Comparison of ENCODE assay signal across 11 cellular contexts in genomic region chr22:29871684-29872083, GRCh38. TPM values are rescaled to one million over a fixed set of nuclear protein-coding genes. Genes with fewer than 3 reads are reported as not detected.
DNase-seq lines count a peak whose midpoint lies in the region; ATAC-seq and TF ChIP-seq lines count a peak whose summit lies in the region.
"Had no signal": no experiment of that assay in that cellular context is flagged by ENCODE, and none has a peak within 500 bp of the region (broad histone marks: within the 10 kb centered on the region; RNA-seq: fewer than 3 reads in every experiment).

No MANE protein-coding gene starts in this region.

- no peaks in the 10 kb centered on the region for H3K27me3 ChIP-seq in adrenal gland
- no peaks in the 10 kb centered on the region for H3K27me3 ChIP-seq in naive thymus-derived CD4-positive, alpha-beta T cell (ENCODE audit: control insufficient read depth in 2 of 2, insufficient read depth in 2 of 2, low read length in 2 of 2)
- H3K27me3 ChIP-seq: left lung, sigmoid colon had no signal

- H3K9me3 ChIP-seq in adrenal gland (replicated peaks in 1 of 3) (no peaks in the 10 kb centered on the region), mesodermal cell (ENCODE audit: control insufficient read depth, low read length) (no peaks in the 10 kb centered on the region)
- H3K9me3 ChIP-seq in naive thymus-derived CD4-positive, alpha-beta T cell (ENCODE audit: control insufficient read depth in 2 of 3, low read length in 3 of 3), result no peaks in the 10 kb centered on the region
- H3K9me3 ChIP-seq: left lung, sigmoid colon had no signal

- H3K36me3 Mint-ChIP-seq in naive thymus-derived CD4-positive, alpha-beta T cell, result no peaks in the 10 kb centered on the region

- peak overlapping the region in 3 of 5 donors; percentile 31 to 54 (median 40) for H3K27ac ChIP-seq in adrenal gland
- peak overlapping the region; percentile 43 for H3K27ac ChIP-seq in mesodermal cell (ENCODE audit: low read depth, low read length, severe bottlenecking)
- H3K27ac ChIP-seq in naive thymus-derived CD4-positive, alpha-beta T cell (ENCODE audit: low read depth, low read length), result no peak overlapping the region
- H3K27ac ChIP-seq: sigmoid colon had no signal

- peaks cover 0 to 15% (median 6%) of the 10 kb centered on the region in 7 donors for H3K4me1 Mint-ChIP-seq in naive thymus-derived CD4-positive, alpha-beta T cell

- H3K36me3 ChIP-seq in adrenal gland (replicated peaks in 1 of 2) (no peaks in the 10 kb centered on the region), mesodermal cell (ENCODE audit: control insufficient read depth, insufficient read depth, low read length) (no peaks in the 10 kb centered on the region)
- H3K36me3 ChIP-seq in naive thymus-derived CD4-positive, alpha-beta T cell (ENCODE audit: control insufficient read depth in 2 of 3, insufficient read depth in 3 of 3, low read length in 3 of 3), result no peaks in the 10 kb centered on the region
- H3K36me3 ChIP-seq: left lung, sigmoid colon had no signal

- no peak for ATAC-seq in naive thymus-derived CD4-positive, alpha-beta T cell
- ATAC-seq: left lung had no signal

- H3K4me3 Mint-ChIP-seq in naive thymus-derived CD4-positive, alpha-beta T cell, result no peak overlapping the region

- WGBS in adrenal gland, 4 donors, result 26 to 40% (median 29%) methylated on average over 5 of the region's 5 CpGs
- 38% methylated on average over 1 of the region's 5 CpGs; no CpG with 5 or more reads in 1 of the 2 experiments for WGBS in mesodermal cell (ENCODE audit: insufficient coverage in 2 of 2), 2 experiments

- POLR2A ChIA-PET in naive thymus-derived CD4-positive, alpha-beta T cell (lab: Charles Lee), result interaction anchor here (0.6 kb wide), 1 partner anchor 15 kb away, joined by 5 read pairs; no protein-coding TSS in a partner anchor

- CTCF ChIA-PET in naive thymus-derived CD4-positive, alpha-beta T cell (lab: Charles Lee), result no interaction called here

- no peak overlapping the region for H3K4me3 ChIP-seq in adrenal gland
- H3K4me3 ChIP-seq in mesodermal cell (ENCODE audit: extremely low read depth, insufficient read depth, low read length, poor library complexity, severe bottlenecking), result no peak overlapping the region
- H3K4me3 ChIP-seq in naive thymus-derived CD4-positive, alpha-beta T cell (ENCODE audit: low read length), result no peak overlapping the region
- H3K4me3 ChIP-seq: left lung, sigmoid colon had no signal

- H3K27me3 Mint-ChIP-seq in naive thymus-derived CD4-positive, alpha-beta T cell, result peaks cover 0 to 27% (median 0%) of the 10 kb centered on the region in 5 donors

- peak in 1 of 2 donors; percentile 23 for TF ChIP-seq POLR2A in adrenal gland (IDR thresholded peaks at IDR 0.05)

- DNase-seq in Ammon's horn (ENCODE audit: low spot score) (peak; percentile 56), NCI-H146 treated with DMSO at 0.1 percent for 48 hours (lab: John Stamatoyannopoulos, UW; ENCODE audit: unreplicated experiment) (peak; percentile 15), adrenal gland (peak; percentile 67 to 84 (median 73)), inferior parietal cortex (ENCODE audit: extremely low spot score) (no peak)
- no peak for DNase-seq in activated CD8-positive, alpha-beta memory T cell treated with anti-CD3 and anti-CD28 coated beads, Interleukin-2, amount 50 U/mL, for 4 hours
- no peak for DNase-seq in naive thymus-derived CD4-positive, alpha-beta T cell
- no peak for DNase-seq in stimulated activated CD4-positive, alpha-beta T cell treated with anti-CD3 and anti-CD28 coated beads, Interleukin-2, amount 100 ng/mL, for 48 hours
- DNase-seq: GF-D8, left lung, sigmoid colon had no signal

- no peak overlapping the region for H3K27ac Mint-ChIP-seq in naive thymus-derived CD4-positive, alpha-beta T cell

- no peak for TF ChIP-seq CTCF in adrenal gland (IDR thresholded peaks at IDR 0.05)

- H3K4me1 ChIP-seq in adrenal gland (replicated peaks in 1 of 2) (peaks cover 4 to 19% of the 10 kb centered on the region in 2 donors), mesodermal cell (ENCODE audit: control insufficient read depth, insufficient read depth, low read length, poor library complexity, severe bottlenecking) (no peaks in the 10 kb centered on the region)
- peaks cover 0 to 8% of the 10 kb centered on the region in 2 donors for H3K4me1 ChIP-seq in naive thymus-derived CD4-positive, alpha-beta T cell (ENCODE audit: control insufficient read depth in 2 of 2, insufficient read depth in 2 of 2, low read length in 2 of 2)

- intact Hi-C loops in adrenal gland (cut with DNase I), result no loop called here
- intact Hi-C loops in naive thymus-derived CD4-positive, alpha-beta T cell (cut with micrococcal nuclease), result no loop called here

- H3K9me3 Mint-ChIP-seq in naive thymus-derived CD4-positive, alpha-beta T cell, result no peaks in the 10 kb centered on the region

RNA-seq across cellular contexts. Expression of gene MTMR3, which starts 11.3 kb away (rescaled TPM):
- 10 to 100 TPM; 36.9 to 80.7 (median 51.3) TPM for total RNA-seq in adrenal gland
- 10 to 100 TPM; 23.5 to 33.9 (median 23.6) TPM for polyA plus RNA-seq in adrenal gland
- 20.3 TPM for polyA plus RNA-seq in mesodermal cell (2013, experiment 1 of 2)
- 17.1 TPM for polyA plus RNA-seq in mesodermal cell (2013, experiment 2 of 2)
- 10 to 100 TPM; 33.2 to 88.7 (median 64.6) TPM for total RNA-seq in naive thymus-derived CD4-positive, alpha-beta T cell
- polyA plus RNA-seq in naive thymus-derived CD4-positive, alpha-beta T cell, result 10 to 100 TPM; 14.2 to 24.5 TPM

RNA-seq across cellular contexts. Expression of gene ASCC2, which starts 33.6 kb away (rescaled TPM):
- total RNA-seq in adrenal gland, result 100 to 1,000 TPM in 1 of 8 donors, 10 to 100 TPM in 7; 49.3 to 101 (median 73.2) TPM
- polyA plus RNA-seq in adrenal gland, result 100 to 1,000 TPM in 2 of 3 donors, 10 to 100 TPM in 1; 83.3 to 153 (median 144) TPM
- polyA plus RNA-seq in mesodermal cell (2013, experiment 1 of 2), result 42.2 TPM
- polyA plus RNA-seq in mesodermal cell (2013, experiment 2 of 2), result 39.2 TPM
- total RNA-seq in naive thymus-derived CD4-positive, alpha-beta T cell, result 100 to 1,000 TPM in 1 of 5 experiments, 10 to 100 TPM in 4; 90.2 to 101 (median 93.8) TPM
- polyA plus RNA-seq in naive thymus-derived CD4-positive, alpha-beta T cell, result 10 to 100 TPM; 48.7 to 79.3 TPM

Comparison
In these comparisons a context has a peak if more than half of its experiments do, and no peak if none do; other contexts are left out.
1. DNase-seq: peak in Ammon's horn (single experiment), NCI-H146 treated with DMSO at 0.1 percent for 48 hours (single experiment) and adrenal gland (7 of 7); none in activated CD8-positive, alpha-beta memory T cell treated with anti-CD3 and anti-CD28 coated beads, Interleukin-2, amount 50 U/mL, for 4 hours (single experiment), naive thymus-derived CD4-positive, alpha-beta T cell (0 of 9), stimulated activated CD4-positive, alpha-beta T cell treated with anti-CD3 and anti-CD28 coated beads, Interleukin-2, amount 100 ng/mL, for 48 hours (0 of 2) and inferior parietal cortex (single experiment).